ENCODE assay signal across 1 cellular context in the genomic region with DNA sequence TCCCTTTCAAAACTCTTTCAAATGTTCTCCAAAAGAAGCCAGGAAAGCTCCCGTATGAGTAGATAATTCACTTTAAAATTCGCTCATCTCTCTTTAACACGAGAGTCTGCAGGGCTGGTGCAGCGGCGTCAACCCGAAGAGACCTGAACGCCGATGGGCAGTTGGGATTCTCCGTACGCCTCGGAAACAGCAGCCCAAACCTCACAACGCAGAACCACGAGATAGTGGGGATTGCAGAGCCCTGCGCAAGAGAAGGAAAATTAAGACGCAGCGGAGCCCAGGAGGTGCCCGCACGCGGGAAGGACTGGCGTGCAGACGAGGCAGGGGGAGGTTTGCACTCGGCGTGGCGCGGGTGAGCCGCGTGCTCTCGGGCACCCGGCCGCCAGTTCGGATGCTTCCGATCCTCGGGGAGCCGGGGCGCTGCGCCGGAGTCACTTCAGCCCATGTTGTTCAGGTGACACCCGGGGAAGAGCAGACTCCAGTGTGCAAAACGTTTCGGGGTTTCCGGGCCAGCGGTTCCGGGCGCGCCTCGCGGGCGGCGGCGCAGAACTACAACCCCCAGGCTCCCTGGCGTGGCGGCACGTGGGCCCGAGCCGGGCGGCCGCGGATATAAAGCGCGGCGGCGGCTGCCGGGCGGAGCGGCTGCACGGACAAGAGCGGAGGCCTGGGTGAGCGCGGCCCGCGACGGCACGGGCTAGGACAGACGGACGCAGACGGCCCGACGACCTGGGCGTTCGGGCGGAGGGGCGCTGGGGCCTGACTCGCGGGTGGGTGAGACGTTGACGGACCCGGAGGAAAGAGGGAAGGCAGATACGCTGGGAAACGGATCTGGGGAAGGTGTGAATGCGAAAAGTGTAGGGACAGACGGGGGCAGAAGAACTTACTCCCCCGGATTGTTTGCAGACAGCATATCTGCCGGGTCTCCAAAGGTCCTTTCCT.
TF ChIP-seq lines count a peak whose summit lies in the region.

A gene with protein sequence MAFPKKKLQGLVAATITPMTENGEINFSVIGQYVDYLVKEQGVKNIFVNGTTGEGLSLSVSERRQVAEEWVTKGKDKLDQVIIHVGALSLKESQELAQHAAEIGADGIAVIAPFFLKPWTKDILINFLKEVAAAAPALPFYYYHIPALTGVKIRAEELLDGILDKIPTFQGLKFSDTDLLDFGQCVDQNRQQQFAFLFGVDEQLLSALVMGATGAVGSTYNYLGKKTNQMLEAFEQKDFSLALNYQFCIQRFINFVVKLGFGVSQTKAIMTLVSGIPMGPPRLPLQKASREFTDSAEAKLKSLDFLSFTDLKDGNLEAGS (plus strand): TSS at position 636 of the 939 bp plus-strand sequence. CDS start 4,599 bp downstream, outside the sequence.

TF ChIP-seq in HepG2, 621 proteins besides CTCF, POLR2A, EP300 and RAD21 (continued from another document and continues in another):
- TF ChIP-seq, protein P1, sequence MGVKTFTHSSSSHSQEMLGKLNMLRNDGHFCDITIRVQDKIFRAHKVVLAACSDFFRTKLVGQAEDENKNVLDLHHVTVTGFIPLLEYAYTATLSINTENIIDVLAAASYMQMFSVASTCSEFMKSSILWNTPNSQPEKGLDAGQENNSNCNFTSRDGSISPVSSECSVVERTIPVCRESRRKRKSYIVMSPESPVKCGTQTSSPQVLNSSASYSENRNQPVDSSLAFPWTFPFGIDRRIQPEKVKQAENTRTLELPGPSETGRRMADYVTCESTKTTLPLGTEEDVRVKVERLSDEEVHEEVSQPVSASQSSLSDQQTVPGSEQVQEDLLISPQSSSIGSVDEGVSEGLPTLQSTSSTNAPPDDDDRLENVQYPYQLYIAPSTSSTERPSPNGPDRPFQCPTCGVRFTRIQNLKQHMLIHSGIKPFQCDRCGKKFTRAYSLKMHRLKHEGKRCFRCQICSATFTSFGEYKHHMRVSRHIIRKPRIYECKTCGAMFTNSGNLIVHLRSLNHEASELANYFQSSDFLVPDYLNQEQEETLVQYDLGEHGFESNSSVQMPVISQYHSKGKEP (CRISPR knock-in tag; IDR thresholded peaks at IDR 0.05) = no peak
- TF ChIP-seq, protein P2, sequence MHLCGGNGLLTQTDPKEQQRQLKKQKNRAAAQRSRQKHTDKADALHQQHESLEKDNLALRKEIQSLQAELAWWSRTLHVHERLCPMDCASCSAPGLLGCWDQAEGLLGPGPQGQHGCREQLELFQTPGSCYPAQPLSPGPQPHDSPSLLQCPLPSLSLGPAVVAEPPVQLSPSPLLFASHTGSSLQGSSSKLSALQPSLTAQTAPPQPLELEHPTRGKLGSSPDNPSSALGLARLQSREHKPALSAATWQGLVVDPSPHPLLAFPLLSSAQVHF (CRISPR knock-in tag; IDR thresholded peaks at IDR 0.05) = no peak
- TF ChIP-seq ZNF563 (CRISPR knock-in tag; IDR thresholded peaks at IDR 0.05) (peak; percentile 82; the same call in 1 of the 2 replicates), SNAI1 (CRISPR knock-in tag; IDR thresholded peaks at IDR 0.05; ENCODE audit: borderline replicate concordance) (no peak; the same call in 1 of the 2 replicates), ZNF616 (CRISPR knock-in tag; IDR thresholded peaks at IDR 0.05; ENCODE audit: low read depth) (no peak), ARNT2 (CRISPR knock-in tag; IDR thresholded peaks at IDR 0.05; ENCODE audit: low read depth) (no peak), ZNF775 (CRISPR knock-in tag; IDR thresholded peaks at IDR 0.05; ENCODE audit: borderline replicate concordance) (no peak), ZNF615 (CRISPR knock-in tag; IDR thresholded peaks at IDR 0.05; ENCODE audit: borderline replicate concordance) (no peak), ZNF572 (CRISPR knock-in tag; IDR thresholded peaks at IDR 0.05) (no peak), ZNF619 (CRISPR knock-in tag; IDR thresholded peaks at IDR 0.05) (no peak), ZNF224 (CRISPR knock-in tag; IDR thresholded peaks at IDR 0.05) (no peak), HNRNPH1 (optimal IDR thresholded peaks at IDR 0.05; ENCODE audit: low read depth, low read length) (no peak), PTBP1 (IDR thresholded peaks at IDR 0.05; ENCODE audit: low read depth, low read length, poor library complexity, severe bottlenecking) (no peak), SOX6 (IDR thresholded peaks at IDR 0.05) (no peak), SOX6 (CRISPR knock-in tag; IDR thresholded peaks at IDR 0.05) (no peak), ZNF724P (CRISPR knock-in tag; IDR thresholded peaks at IDR 0.05; ENCODE audit: borderline replicate concordance) (no peak), ZNF143 (CRISPR knock-in tag; IDR thresholded peaks at IDR 0.05) (peak; percentile 89), ZNF772 (CRISPR knock-in tag; IDR thresholded peaks at IDR 0.05) (no peak), ZNF264 (CRISPR knock-in tag; IDR thresholded peaks at IDR 0.05) (no peak), RFXAP (CRISPR knock-in tag; IDR thresholded peaks at IDR 0.05; ENCODE audit: borderline replicate concordance) (peak; percentile 39; the same call in 1 of the 2 replicates), BRD4 (CRISPR knock-in tag; IDR thresholded peaks at IDR 0.05) (no peak), IKZF1 (IDR thresholded peaks at IDR 0.05) (no peak), ZSCAN30 (CRISPR knock-in tag; IDR thresholded peaks at IDR 0.05) (no peak), HHEX (CRISPR knock-in tag; IDR thresholded peaks at IDR 0.05) (no peak), SETDB1 (CRISPR knock-in tag; IDR thresholded peaks at IDR 0.05; ENCODE audit: borderline replicate concordance) (no peak), HOXA3 (CRISPR knock-in tag; IDR thresholded peaks at IDR 0.05) (peak; percentile 34; the same call in 1 of the 2 replicates)
- TF ChIP-seq, protein P3, sequence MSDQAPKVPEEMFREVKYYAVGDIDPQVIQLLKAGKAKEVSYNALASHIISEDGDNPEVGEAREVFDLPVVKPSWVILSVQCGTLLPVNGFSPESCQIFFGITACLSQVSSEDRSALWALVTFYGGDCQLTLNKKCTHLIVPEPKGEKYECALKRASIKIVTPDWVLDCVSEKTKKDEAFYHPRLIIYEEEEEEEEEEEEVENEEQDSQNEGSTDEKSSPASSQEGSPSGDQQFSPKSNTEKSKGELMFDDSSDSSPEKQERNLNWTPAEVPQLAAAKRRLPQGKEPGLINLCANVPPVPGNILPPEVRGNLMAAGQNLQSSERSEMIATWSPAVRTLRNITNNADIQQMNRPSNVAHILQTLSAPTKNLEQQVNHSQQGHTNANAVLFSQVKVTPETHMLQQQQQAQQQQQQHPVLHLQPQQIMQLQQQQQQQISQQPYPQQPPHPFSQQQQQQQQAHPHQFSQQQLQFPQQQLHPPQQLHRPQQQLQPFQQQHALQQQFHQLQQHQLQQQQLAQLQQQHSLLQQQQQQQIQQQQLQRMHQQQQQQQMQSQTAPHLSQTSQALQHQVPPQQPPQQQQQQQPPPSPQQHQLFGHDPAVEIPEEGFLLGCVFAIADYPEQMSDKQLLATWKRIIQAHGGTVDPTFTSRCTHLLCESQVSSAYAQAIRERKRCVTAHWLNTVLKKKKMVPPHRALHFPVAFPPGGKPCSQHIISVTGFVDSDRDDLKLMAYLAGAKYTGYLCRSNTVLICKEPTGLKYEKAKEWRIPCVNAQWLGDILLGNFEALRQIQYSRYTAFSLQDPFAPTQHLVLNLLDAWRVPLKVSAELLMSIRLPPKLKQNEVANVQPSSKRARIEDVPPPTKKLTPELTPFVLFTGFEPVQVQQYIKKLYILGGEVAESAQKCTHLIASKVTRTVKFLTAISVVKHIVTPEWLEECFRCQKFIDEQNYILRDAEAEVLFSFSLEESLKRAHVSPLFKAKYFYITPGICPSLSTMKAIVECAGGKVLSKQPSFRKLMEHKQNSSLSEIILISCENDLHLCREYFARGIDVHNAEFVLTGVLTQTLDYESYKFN (CRISPR knock-in tag; conservative IDR thresholded peaks at IDR 0.05) = no peak; the same call in 1 of the 2 replicates
- TF ChIP-seq, protein P4, sequence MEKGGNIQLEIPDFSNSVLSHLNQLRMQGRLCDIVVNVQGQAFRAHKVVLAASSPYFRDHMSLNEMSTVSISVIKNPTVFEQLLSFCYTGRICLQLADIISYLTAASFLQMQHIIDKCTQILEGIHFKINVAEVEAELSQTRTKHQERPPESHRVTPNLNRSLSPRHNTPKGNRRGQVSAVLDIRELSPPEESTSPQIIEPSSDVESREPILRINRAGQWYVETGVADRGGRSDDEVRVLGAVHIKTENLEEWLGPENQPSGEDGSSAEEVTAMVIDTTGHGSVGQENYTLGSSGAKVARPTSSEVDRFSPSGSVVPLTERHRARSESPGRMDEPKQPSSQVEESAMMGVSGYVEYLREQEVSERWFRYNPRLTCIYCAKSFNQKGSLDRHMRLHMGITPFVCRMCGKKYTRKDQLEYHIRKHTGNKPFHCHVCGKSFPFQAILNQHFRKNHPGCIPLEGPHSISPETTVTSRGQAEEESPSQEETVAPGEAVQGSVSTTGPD (CRISPR knock-in tag; IDR thresholded peaks at IDR 0.05) = no peak
- TF ChIP-seq, protein P5, sequence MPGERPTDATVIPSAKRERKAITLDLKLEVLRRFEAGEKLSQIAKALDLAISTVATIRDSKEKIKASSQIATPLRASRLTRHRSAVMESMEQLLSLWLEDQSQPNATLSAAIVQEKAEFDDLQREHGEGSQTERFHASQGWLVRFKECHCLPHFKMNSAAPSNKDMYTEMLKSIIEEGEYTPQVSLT (CRISPR knock-in tag; IDR thresholded peaks at IDR 0.05; ENCODE audit: borderline replicate concordance, low read depth) = no peak
- TF ChIP-seq, protein P6, sequence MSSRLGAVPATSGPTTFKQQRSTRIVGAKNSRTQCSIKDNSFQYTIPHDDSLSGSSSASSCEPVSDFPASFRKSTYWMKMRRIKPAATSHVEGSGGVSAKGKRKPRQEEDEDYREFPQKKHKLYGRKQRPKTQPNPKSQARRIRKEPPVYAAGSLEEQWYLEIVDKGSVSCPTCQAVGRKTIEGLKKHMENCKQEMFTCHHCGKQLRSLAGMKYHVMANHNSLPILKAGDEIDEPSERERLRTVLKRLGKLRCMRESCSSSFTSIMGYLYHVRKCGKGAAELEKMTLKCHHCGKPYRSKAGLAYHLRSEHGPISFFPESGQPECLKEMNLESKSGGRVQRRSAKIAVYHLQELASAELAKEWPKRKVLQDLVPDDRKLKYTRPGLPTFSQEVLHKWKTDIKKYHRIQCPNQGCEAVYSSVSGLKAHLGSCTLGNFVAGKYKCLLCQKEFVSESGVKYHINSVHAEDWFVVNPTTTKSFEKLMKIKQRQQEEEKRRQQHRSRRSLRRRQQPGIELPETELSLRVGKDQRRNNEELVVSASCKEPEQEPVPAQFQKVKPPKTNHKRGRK (CRISPR knock-in tag; IDR thresholded peaks at IDR 0.05) = no peak
- TF ChIP-seq, protein P7, sequence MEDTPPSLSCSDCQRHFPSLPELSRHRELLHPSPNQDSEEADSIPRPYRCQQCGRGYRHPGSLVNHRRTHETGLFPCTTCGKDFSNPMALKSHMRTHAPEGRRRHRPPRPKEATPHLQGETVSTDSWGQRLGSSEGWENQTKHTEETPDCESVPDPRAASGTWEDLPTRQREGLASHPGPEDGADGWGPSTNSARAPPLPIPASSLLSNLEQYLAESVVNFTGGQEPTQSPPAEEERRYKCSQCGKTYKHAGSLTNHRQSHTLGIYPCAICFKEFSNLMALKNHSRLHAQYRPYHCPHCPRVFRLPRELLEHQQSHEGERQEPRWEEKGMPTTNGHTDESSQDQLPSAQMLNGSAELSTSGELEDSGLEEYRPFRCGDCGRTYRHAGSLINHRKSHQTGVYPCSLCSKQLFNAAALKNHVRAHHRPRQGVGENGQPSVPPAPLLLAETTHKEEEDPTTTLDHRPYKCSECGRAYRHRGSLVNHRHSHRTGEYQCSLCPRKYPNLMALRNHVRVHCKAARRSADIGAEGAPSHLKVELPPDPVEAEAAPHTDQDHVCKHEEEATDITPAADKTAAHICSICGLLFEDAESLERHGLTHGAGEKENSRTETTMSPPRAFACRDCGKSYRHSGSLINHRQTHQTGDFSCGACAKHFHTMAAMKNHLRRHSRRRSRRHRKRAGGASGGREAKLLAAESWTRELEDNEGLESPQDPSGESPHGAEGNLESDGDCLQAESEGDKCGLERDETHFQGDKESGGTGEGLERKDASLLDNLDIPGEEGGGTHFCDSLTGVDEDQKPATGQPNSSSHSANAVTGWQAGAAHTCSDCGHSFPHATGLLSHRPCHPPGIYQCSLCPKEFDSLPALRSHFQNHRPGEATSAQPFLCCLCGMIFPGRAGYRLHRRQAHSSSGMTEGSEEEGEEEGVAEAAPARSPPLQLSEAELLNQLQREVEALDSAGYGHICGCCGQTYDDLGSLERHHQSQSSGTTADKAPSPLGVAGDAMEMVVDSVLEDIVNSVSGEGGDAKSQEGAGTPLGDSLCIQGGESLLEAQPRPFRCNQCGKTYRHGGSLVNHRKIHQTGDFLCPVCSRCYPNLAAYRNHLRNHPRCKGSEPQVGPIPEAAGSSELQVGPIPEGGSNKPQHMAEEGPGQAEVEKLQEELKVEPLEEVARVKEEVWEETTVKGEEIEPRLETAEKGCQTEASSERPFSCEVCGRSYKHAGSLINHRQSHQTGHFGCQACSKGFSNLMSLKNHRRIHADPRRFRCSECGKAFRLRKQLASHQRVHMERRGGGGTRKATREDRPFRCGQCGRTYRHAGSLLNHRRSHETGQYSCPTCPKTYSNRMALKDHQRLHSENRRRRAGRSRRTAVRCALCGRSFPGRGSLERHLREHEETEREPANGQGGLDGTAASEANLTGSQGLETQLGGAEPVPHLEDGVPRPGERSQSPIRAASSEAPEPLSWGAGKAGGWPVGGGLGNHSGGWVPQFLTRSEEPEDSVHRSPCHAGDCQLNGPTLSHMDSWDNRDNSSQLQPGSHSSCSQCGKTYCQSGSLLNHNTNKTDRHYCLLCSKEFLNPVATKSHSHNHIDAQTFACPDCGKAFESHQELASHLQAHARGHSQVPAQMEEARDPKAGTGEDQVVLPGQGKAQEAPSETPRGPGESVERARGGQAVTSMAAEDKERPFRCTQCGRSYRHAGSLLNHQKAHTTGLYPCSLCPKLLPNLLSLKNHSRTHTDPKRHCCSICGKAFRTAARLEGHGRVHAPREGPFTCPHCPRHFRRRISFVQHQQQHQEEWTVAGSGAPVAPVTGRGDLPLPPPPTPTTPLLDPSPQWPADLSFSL (CRISPR knock-in tag; IDR thresholded peaks at IDR 0.05) = no peak
- TF ChIP-seq, protein P8, sequence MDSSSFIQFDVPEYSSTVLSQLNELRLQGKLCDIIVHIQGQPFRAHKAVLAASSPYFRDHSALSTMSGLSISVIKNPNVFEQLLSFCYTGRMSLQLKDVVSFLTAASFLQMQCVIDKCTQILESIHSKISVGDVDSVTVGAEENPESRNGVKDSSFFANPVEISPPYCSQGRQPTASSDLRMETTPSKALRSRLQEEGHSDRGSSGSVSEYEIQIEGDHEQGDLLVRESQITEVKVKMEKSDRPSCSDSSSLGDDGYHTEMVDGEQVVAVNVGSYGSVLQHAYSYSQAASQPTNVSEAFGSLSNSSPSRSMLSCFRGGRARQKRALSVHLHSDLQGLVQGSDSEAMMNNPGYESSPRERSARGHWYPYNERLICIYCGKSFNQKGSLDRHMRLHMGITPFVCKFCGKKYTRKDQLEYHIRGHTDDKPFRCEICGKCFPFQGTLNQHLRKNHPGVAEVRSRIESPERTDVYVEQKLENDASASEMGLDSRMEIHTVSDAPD (CRISPR knock-in tag; IDR thresholded peaks at IDR 0.05) = 0 out of 2 replicates have a peak, but pooled peaks have one; percentile 40
- TF ChIP-seq, protein P9, sequence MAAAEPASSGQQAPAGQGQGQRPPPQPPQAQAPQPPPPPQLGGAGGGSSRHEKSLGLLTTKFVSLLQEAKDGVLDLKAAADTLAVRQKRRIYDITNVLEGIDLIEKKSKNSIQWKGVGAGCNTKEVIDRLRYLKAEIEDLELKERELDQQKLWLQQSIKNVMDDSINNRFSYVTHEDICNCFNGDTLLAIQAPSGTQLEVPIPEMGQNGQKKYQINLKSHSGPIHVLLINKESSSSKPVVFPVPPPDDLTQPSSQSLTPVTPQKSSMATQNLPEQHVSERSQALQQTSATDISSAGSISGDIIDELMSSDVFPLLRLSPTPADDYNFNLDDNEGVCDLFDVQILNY (CRISPR knock-in tag; conservative IDR thresholded peaks at IDR 0.05) = no peak
